7 cellular contexts compared by ENCODE assay signal in genomic region chrX:48691746-48692145, GRCh38. TPM values are rescaled to one million over a fixed set of nuclear protein-coding genes. Genes with fewer than 3 reads are reported as not detected.
DNase-seq lines count a peak whose midpoint lies in the region; TF ChIP-seq lines count a peak whose summit lies in the region.
"Not testable (repeated sequence)": the region's sequence is repeated elsewhere in the genome, so short reads cannot be mapped to it uniquely, and the experiment has no call there.
"Had no signal": no experiment of that assay in that cellular context is flagged by ENCODE, and none has a peak within 500 bp of the region (broad histone marks: within the 10 kb centered on the region; RNA-seq: fewer than 3 reads in every experiment).

No MANE protein-coding gene starts in this region.

- not testable (repeated sequence) for H3K4me3 Mint-ChIP-seq in activated CD4-positive, alpha-beta T cell treated with anti-CD3 and anti-CD28 coated beads, Interleukin-2, amount 10 ng/mL, durations not matched to agents 7 days and 5 days; activated naive CD4-positive, alpha-beta T cell treated with anti-CD3 and anti-CD28 coated beads, Interleukin-2, amount 50 U/mL, for 24 hours; type B pancreatic cell
- peak overlapping the region; percentile 65 for H3K4me3 Mint-ChIP-seq in endothelial cell (ENCODE audit: unreplicated experiment)

- not testable (repeated sequence) for DNase-seq in activated CD4-positive, alpha-beta T cell treated with anti-CD3 and anti-CD28 coated beads, Interleukin-2, amount 10 ng/mL, durations not matched to agents 7 days and 5 days; endothelial cell (ENCODE audit: low spot score); type B pancreatic cell (ENCODE audit: extremely low spot score, unreplicated experiment)

- H3K9me3 ChIP-seq in HEK293 (ENCODE audit: control insufficient read depth, insufficient read depth, low read depth, low read length); neutrophil: not testable (repeated sequence)

- peak overlapping the region; percentile 50 for H3K27ac Mint-ChIP-seq in activated CD4-positive, alpha-beta T cell treated with anti-CD3 and anti-CD28 coated beads, Interleukin-2, amount 10 ng/mL, durations not matched to agents 7 days and 5 days
- H3K27ac Mint-ChIP-seq in activated naive CD4-positive, alpha-beta T cell treated with anti-CD3 and anti-CD28 coated beads, Interleukin-2, amount 50 U/mL, for 24 hours: peak overlapping the region; percentile 23
- not testable (repeated sequence) for H3K27ac Mint-ChIP-seq in endothelial cell (ENCODE audit: unreplicated experiment)
- peak overlapping the region; percentile 44 for H3K27ac Mint-ChIP-seq in type B pancreatic cell

- not testable (repeated sequence) for H3K4me3 ChIP-seq in HEK293 (ENCODE audit: low read depth, low read length); neutrophil (ENCODE audit: low read depth in 1 of 2, low read length in 1 of 2)

- not testable (repeated sequence) for H3K27ac ChIP-seq in HEK293 (ENCODE audit: extremely low read depth, low read depth, low read length)
- peak overlapping the region; percentile 99 for H3K27ac ChIP-seq in neutrophil

- CTCF ChIA-PET in HEK293 (lab: Yijun Ruan, JAX): interaction anchor here (0.6 kb wide), 1 partner anchor 12 kb away, joined by 3 read pairs; no protein-coding TSS in a partner anchor
- CTCF ChIA-PET in activated CD4-positive, alpha-beta T cell treated with anti-CD3 and anti-CD28 coated beads, Interleukin-2, amount 10 ng/mL, durations not matched to agents 7 days and 5 days (lab: Charles Lee): not testable (repeated sequence)

- H3K9me3 Mint-ChIP-seq in activated CD4-positive, alpha-beta T cell treated with anti-CD3 and anti-CD28 coated beads, Interleukin-2, amount 10 ng/mL, durations not matched to agents 7 days and 5 days; activated naive CD4-positive, alpha-beta T cell treated with anti-CD3 and anti-CD28 coated beads, Interleukin-2, amount 50 U/mL, for 24 hours; endothelial cell (ENCODE audit: unreplicated experiment); type B pancreatic cell: not testable (repeated sequence)

- not testable (repeated sequence) for TF ChIP-seq CTCF in HEK293 (tag by site-specific recombination; IDR thresholded peaks at IDR 0.05); endothelial cell (IDR thresholded peaks at IDR 0.05; ENCODE audit: unreplicated experiment); neutrophil (IDR thresholded peaks at IDR 0.05); type B pancreatic cell (conservative IDR thresholded peaks at IDR 0.05)

- H3K36me3 ChIP-seq in HEK293 (ENCODE audit: control insufficient read depth in 2 of 2, insufficient read depth in 1 of 2, low read length in 2 of 2): not testable (repeated sequence)
- H3K36me3 ChIP-seq in neutrophil: peaks cover 49% of the 10 kb centered on the region

- POLR2A ChIA-PET in HEK293 (lab: Yijun Ruan, JAX): interaction anchor here (1.6 kb wide), 1 partner anchor 15 kb away, joined by 4 read pairs; no protein-coding TSS in a partner anchor
- POLR2A ChIA-PET in activated CD4-positive, alpha-beta T cell treated with anti-CD3 and anti-CD28 coated beads, Interleukin-2, amount 10 ng/mL, durations not matched to agents 7 days and 5 days (lab: Charles Lee): not testable (repeated sequence)

- H3K27me3 Mint-ChIP-seq in activated CD4-positive, alpha-beta T cell treated with anti-CD3 and anti-CD28 coated beads, Interleukin-2, amount 10 ng/mL, durations not matched to agents 7 days and 5 days; activated naive CD4-positive, alpha-beta T cell treated with anti-CD3 and anti-CD28 coated beads, Interleukin-2, amount 50 U/mL, for 24 hours; endothelial cell (ENCODE audit: unreplicated experiment); type B pancreatic cell: not testable (repeated sequence)

- peaks cover 30% of the 10 kb centered on the region for H3K36me3 Mint-ChIP-seq in activated CD4-positive, alpha-beta T cell treated with anti-CD3 and anti-CD28 coated beads, Interleukin-2, amount 10 ng/mL, durations not matched to agents 7 days and 5 days (ENCODE audit: low read depth)
- not testable (repeated sequence) for H3K36me3 Mint-ChIP-seq in activated naive CD4-positive, alpha-beta T cell treated with anti-CD3 and anti-CD28 coated beads, Interleukin-2, amount 50 U/mL, for 24 hours; endothelial cell (ENCODE audit: low read depth, unreplicated experiment); type B pancreatic cell

- H3K4me1 Mint-ChIP-seq in activated CD4-positive, alpha-beta T cell treated with anti-CD3 and anti-CD28 coated beads, Interleukin-2, amount 10 ng/mL, durations not matched to agents 7 days and 5 days: peaks cover 20% of the 10 kb centered on the region
- peaks cover 21% of the 10 kb centered on the region for H3K4me1 Mint-ChIP-seq in activated naive CD4-positive, alpha-beta T cell treated with anti-CD3 and anti-CD28 coated beads, Interleukin-2, amount 50 U/mL, for 24 hours
- not testable (repeated sequence) for H3K4me1 Mint-ChIP-seq in endothelial cell (ENCODE audit: unreplicated experiment); type B pancreatic cell (ENCODE audit: unreplicated experiment)

- H3K4me1 ChIP-seq in HEK293 (ENCODE audit: control insufficient read depth, insufficient read depth, low read length): not testable (repeated sequence)
- H3K4me1 ChIP-seq in neutrophil (ENCODE audit: control insufficient read depth in 1 of 2, insufficient read depth in 1 of 2, low read depth in 1 of 2, low read length in 1 of 2): peaks cover 31 to 52% of the 10 kb centered on the region in 2 experiments

- H3K27me3 ChIP-seq in neutrophil: not testable (repeated sequence)

TF ChIP-seq in HEK293, 187 proteins besides CTCF, POLR2A, EP300 and RAD21:
- TF ChIP-seq ZNF623 (tag by site-specific recombination; IDR thresholded peaks at IDR 0.05): peak; percentile 88

RNA-seq across cellular contexts. Expression of gene SUV39H1, which starts 4.8 kb away (rescaled TPM):
- 10 to 100 TPM; 33.4 to 33.6 TPM for total RNA-seq in activated CD4-positive, alpha-beta T cell treated with anti-CD3 and anti-CD28 coated beads, Interleukin-2, amount 10 ng/mL, durations not matched to agents 7 days and 5 days
- total RNA-seq in endothelial cell (ENCODE audit: unreplicated experiment): 6.8 TPM
- total RNA-seq in type B pancreatic cell (ENCODE audit: low replicate concordance): 6.4 and 11.5 TPM in 2 replicates

RNA-seq across cellular contexts. Expression of gene WAS, which starts 8.1 kb away (rescaled TPM):
- 100 to 1,000 TPM; 165 to 177 TPM for total RNA-seq in activated CD4-positive, alpha-beta T cell treated with anti-CD3 and anti-CD28 coated beads, Interleukin-2, amount 10 ng/mL, durations not matched to agents 7 days and 5 days
- total RNA-seq in endothelial cell (ENCODE audit: unreplicated experiment): 2.7 TPM
- total RNA-seq in type B pancreatic cell (ENCODE audit: low replicate concordance): 0.62 and 0.82 TPM in 2 replicates
- total RNA-seq: Calu3 had no signal

Comparison
In these comparisons a context has a peak if more than half of its experiments do, and no peak if none do; other contexts are left out.
1. RNA of gene WAS, which starts 8.1 kb away (total RNA-seq): 165 to 177 TPM in activated CD4-positive, alpha-beta T cell treated with anti-CD3 and anti-CD28 coated beads, Interleukin-2, amount 10 ng/mL, durations not matched to agents 7 days and 5 days; 2.7 TPM in endothelial cell (single experiment) and 0.62 to 0.82 TPM in type B pancreatic cell; every median in the first group is over 10 times any median in the second.